In the genomic region with DNA sequence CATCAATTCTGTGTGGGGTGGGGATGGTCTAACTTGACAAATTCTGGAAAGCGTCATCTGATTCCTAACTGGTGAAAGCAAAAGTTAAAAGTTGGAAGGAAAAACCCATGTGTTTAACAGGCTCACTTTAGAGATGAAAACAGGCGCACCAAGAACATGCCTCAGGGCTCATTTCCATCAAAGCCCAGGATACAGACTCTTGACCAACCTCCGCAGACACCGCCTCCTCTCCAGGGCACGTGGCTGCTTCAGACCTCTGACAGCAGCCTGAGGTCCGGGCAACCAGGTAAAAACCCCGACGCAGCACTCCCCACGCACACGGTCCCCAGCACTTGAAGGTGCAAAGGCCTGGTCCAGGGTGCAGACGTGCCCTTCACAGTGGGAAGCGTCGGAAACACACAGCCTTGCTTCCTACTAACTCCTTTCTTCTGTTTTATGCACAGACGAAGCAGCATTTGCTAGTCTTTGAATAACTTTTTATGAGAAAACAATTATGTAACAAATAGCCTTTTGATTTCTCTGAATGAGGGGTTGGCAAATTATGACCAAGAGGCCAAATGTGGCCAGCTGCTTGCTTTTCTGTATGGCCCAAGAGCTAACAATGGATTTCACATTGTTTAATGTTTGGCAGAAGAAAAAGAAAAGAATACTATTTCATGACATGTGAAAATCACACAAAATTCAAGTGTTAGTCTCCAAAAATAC, we compare ENCODE assay signal across 15 cellular contexts. TPM values are rescaled to one million over a fixed set of nuclear protein-coding genes. Genes with fewer than 3 reads are reported as not detected.
A peak's percentile ranks its signal among the peaks of the same experiment; 100 is the strongest.
DNase-seq lines count a peak whose midpoint lies in the region; ATAC-seq and TF ChIP-seq lines count a peak whose summit lies in the region.
"Had no signal": no experiment of that assay in that cellular context is flagged by ENCODE, and none has a peak within 500 bp of the region (broad histone marks: within the 10 kb centered on the region; RNA-seq: fewer than 3 reads in every experiment).

No MANE protein-coding gene starts in this region.

- no peak for TF ChIP-seq CTCF in BE2C (IDR thresholded peaks at IDR 0.05; ENCODE audit: low read depth, low read length)

- H3K27ac ChIP-seq in angular gyrus (ENCODE audit: low read depth, low read length) = peak overlapping the region; percentile 44

- no peaks in the 10 kb centered on the region for H3K9me3 ChIP-seq in BE2C

- peak; percentile 81 for DNase-seq in BE2C
- peak; percentile 81 for DNase-seq in islet precursor cell
- peak; percentile 69 for DNase-seq in pons (ENCODE audit: low spot score)
- DNase-seq in T1000 (lab: John Stamatoyannopoulos, UW) = no peak
- no peak for DNase-seq in DMS53 (lab: John Stamatoyannopoulos, UW)
- DNase-seq in effector CD8-positive, alpha-beta T cell (lab: John Stamatoyannopoulos, UW) = no peak
- DNase-seq: CD4-positive, CD25-positive, alpha-beta regulatory T cell; DMS79; NCI-H1105 treated with DMSO at 0.1 percent for 48 hours; NCI-H187 treated with DMSO at 0.1 percent for 48 hours; NCI-H69; NK-92 treated with Interleukin-12 subunit alpha and Interleukin-12 subunit beta, amount 100 ng/mL, for 24 hours; SHP77 treated with DMSO at 0.1 percent for 48 hours had no signal

- no peak for ATAC-seq in HG03565 (IDR thresholded peaks at IDR 0.05; ENCODE audit: unreplicated experiment)

- H3K27me3 ChIP-seq in BE2C = no peaks in the 10 kb centered on the region

- H3K36me3 ChIP-seq in BE2C = peaks cover 55% of the 10 kb centered on the region

- peaks cover 7% of the 10 kb centered on the region for H3K4me1 ChIP-seq in BE2C

- no peak overlapping the region for H3K4me3 ChIP-seq in BE2C (ENCODE audit: low read depth, low read length)

RNA-seq across cellular contexts. Expression of a gene that starts 44.2 kb away (rescaled TPM):
- polyA plus RNA-seq in BE2C (2012; ENCODE audit: insufficient read depth, insufficient read length, low read depth) = 372 TPM

Comparison
In these comparisons a context has a peak if more than half of its experiments do, and no peak if none do; other contexts are left out.
1. DNase-seq: peak in BE2C (single experiment), islet precursor cell (single experiment) and pons (single experiment); none in T1000 (single experiment), DMS53 (single experiment) and effector CD8-positive, alpha-beta T cell (single experiment).